ENCODE assay signal across 21 cellular contexts in the genomic region with DNA sequence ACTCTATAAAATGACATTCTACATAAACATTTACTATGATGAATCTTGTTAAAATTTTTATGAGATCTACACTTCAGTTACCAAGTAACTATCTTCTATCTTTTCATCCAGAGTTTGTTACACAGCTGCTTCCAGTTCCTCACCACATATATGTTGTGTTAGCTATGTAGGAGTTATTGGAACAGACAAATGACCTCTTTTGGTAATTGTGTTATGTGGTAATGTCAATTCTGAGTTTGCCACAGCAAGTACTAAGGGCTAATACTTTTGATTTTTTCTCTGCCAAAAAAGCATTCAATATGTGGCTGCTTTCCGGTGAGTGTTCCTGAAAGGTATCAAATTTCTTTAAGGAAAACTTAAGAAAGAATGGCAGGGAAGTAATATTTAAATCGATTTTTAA.
DNase-seq lines count a peak whose midpoint lies in the region; ATAC-seq, FAIRE-seq and TF ChIP-seq lines count a peak whose summit lies in the region.
"Had no signal": no experiment of that assay in that cellular context is flagged by ENCODE, and none has a peak within 500 bp of the region (broad histone marks: within the 10 kb centered on the region; RNA-seq: fewer than 3 reads in every experiment).

No MANE protein-coding gene starts in this region.

- H3K4me3 Mint-ChIP-seq in astrocyte (ENCODE audit: unreplicated experiment), result no peak overlapping the region
- H3K4me3 Mint-ChIP-seq in naive thymus-derived CD8-positive, alpha-beta T cell, result no peak overlapping the region
- H3K4me3 Mint-ChIP-seq: CD4-positive, alpha-beta T cell had no signal

- H3K9ac ChIP-seq in PC-3 (ENCODE audit: low read length) (no peak overlapping the region), astrocyte (ENCODE audit: low read length) (no peak overlapping the region)

- H3K27me3 ChIP-seq in PC-3 (ENCODE audit: low read length) (no peaks in the 10 kb centered on the region), astrocyte (ENCODE audit: insufficient read depth, low read length) (no peaks in the 10 kb centered on the region)

- FAIRE-seq in astrocyte (lab: Jason Lieb, UNC), result no peak

- H4K20me1 ChIP-seq in PC-3 (ENCODE audit: low read length) (no peaks in the 10 kb centered on the region), astrocyte (ENCODE audit: insufficient read depth, low read length) (no peaks in the 10 kb centered on the region)

- H3K36me3 ChIP-seq in PC-3 (ENCODE audit: low read depth, low read length) (no peaks in the 10 kb centered on the region), astrocyte (ENCODE audit: insufficient read depth, low read length) (no peaks in the 10 kb centered on the region)
- H3K36me3 ChIP-seq: HAP-1 had no signal

- H3K27me3 Mint-ChIP-seq in astrocyte (ENCODE audit: low read depth, unreplicated experiment), result no peaks in the 10 kb centered on the region
- H3K27me3 Mint-ChIP-seq in naive thymus-derived CD8-positive, alpha-beta T cell, result no peaks in the 10 kb centered on the region
- H3K27me3 Mint-ChIP-seq: CD4-positive, alpha-beta T cell had no signal

- H2AFZ ChIP-seq in PC-3 (ENCODE audit: low read length) (no peak overlapping the region), astrocyte (ENCODE audit: low read depth, low read length) (peak overlapping the region; percentile 49)
- H2AFZ ChIP-seq: PC-9 had no signal

- no peak overlapping the region for H3K4me2 ChIP-seq in PC-3 (ENCODE audit: low read length)
- peak overlapping the region; percentile 10 for H3K4me2 ChIP-seq in astrocyte (ENCODE audit: low read length)
- H3K4me2 ChIP-seq: PC-9 had no signal

- TF ChIP-seq CTCF in AG10803 (conservative IDR thresholded peaks at IDR 0.05; ENCODE audit: low read length) (no peak), PC-3 (conservative IDR thresholded peaks at IDR 0.05; ENCODE audit: low read depth, low read length) (no peak), astrocyte (IDR thresholded peaks at IDR 0.05; ENCODE audit: insufficient read depth, low read depth, low read length) (no peak), fibroblast of mammary gland (conservative IDR thresholded peaks at IDR 0.05; ENCODE audit: control insufficient read depth, insufficient read depth, low read depth, low read length) (no peak)

- no TSS peak for BruUV-seq in PC-3 (replicated peaks; lab: Mats Ljungman, UMichigan)

- H3K79me2 ChIP-seq in PC-3 (ENCODE audit: low read length), result no peaks in the 10 kb centered on the region
- no peaks in the 10 kb centered on the region for H3K79me2 ChIP-seq in astrocyte (ENCODE audit: insufficient read depth, low read length)

- POLR2A ChIA-PET in PC-3 (lab: Charles Lee; ENCODE audit: unreplicated experiment), result interaction anchor here (0.6 kb wide), 1 partner anchor 35 kb away, joined by 4 read pairs; no protein-coding TSS in a partner anchor
- POLR2A ChIA-PET in naive thymus-derived CD8-positive, alpha-beta T cell (lab: Charles Lee), result no interaction called here

- H3K4me3 ChIP-seq in AG10803 (ENCODE audit: low read length) (no peak overlapping the region), PC-3 (ENCODE audit: low read length) (no peak overlapping the region), astrocyte (ENCODE audit: insufficient read depth, low read depth, low read length) (no peak overlapping the region), fibroblast of mammary gland (ENCODE audit: control insufficient read depth, low read depth, low read length) (no peak overlapping the region)
- H3K4me3 ChIP-seq: HAP-1, PC-9 had no signal

- H3K9me3 Mint-ChIP-seq in astrocyte (ENCODE audit: unreplicated experiment), result no peaks in the 10 kb centered on the region
- peaks cover 0 to 9% (median 5%) of the 10 kb centered on the region in 9 donors for H3K9me3 Mint-ChIP-seq in naive thymus-derived CD8-positive, alpha-beta T cell

- no peaks in the 10 kb centered on the region for H3K9me3 ChIP-seq in PC-3 (ENCODE audit: low read length)
- H3K9me3 ChIP-seq in astrocyte (ENCODE audit: insufficient read depth, low read depth, low read length), result no peaks in the 10 kb centered on the region
- H3K9me3 ChIP-seq: HAP-1 had no signal

- DNase-seq in AG10803 (ENCODE audit: low read depth) (peak; percentile 14), PC-3 (peak; percentile 25), astrocyte (ENCODE audit: low read depth) (peak; percentile 39), fibroblast of mammary gland (ENCODE audit: low read depth) (peak; percentile 20), LoVo (ENCODE audit: low spot score) (no peak), caudate nucleus (lab: John Stamatoyannopoulos, UW) (no peak)
- DNase-seq in naive thymus-derived CD8-positive, alpha-beta T cell, result no peak
- DNase-seq: CD4-positive, alpha-beta T cell; DMS153; GDM1; Kasumi-1; NCI-H1105 treated with DMSO at 0.1 percent for 48 hours; NCI-H1694; NCI-H2107; NCI-H226; NCI-H524; PC-9; SIG-M5 had no signal

- H3K9me2 ChIP-seq in PC-3 (replicated peaks; ENCODE audit: low read length), result no peaks in the 10 kb centered on the region

- H3K4me1 Mint-ChIP-seq in astrocyte (ENCODE audit: low read depth, unreplicated experiment), result peaks cover 24% of the 10 kb centered on the region
- no peaks in the 10 kb centered on the region for H3K4me1 Mint-ChIP-seq in naive thymus-derived CD8-positive, alpha-beta T cell

- ATAC-seq in PC-3 (peak; percentile 80), HG02759 (IDR thresholded peaks at IDR 0.05; ENCODE audit: unreplicated experiment) (no peak)
- ATAC-seq in naive thymus-derived CD8-positive, alpha-beta T cell, result no peak

- CTCF ChIA-PET in PC-3 (lab: Charles Lee), result interaction anchor here (0.7 kb wide), 1 partner anchor 25 kb away, joined by 3 read pairs; no protein-coding TSS in a partner anchor

- H3K4me1 ChIP-seq in PC-3 (ENCODE audit: insufficient read depth, low read length) (peaks cover 4% of the 10 kb centered on the region; the same call in 1 of the 2 replicates), astrocyte (ENCODE audit: insufficient read depth, low read length) (no peaks in the 10 kb centered on the region)

- no peaks in the 10 kb centered on the region for H3K36me3 Mint-ChIP-seq in astrocyte (ENCODE audit: low read depth, unreplicated experiment)
- no peaks in the 10 kb centered on the region for H3K36me3 Mint-ChIP-seq in naive thymus-derived CD8-positive, alpha-beta T cell

- H3K27ac ChIP-seq in PC-3 (ENCODE audit: low read length) (0 out of 2 replicates have a peak overlapping the region, but pooled peaks have one; percentile 12), astrocyte (ENCODE audit: low read depth, low read length) (no peak overlapping the region), caudate nucleus (ENCODE audit: low read depth, low read length) (no peak overlapping the region)
- H3K27ac ChIP-seq: PC-9, RWPE1 had no signal

- no peaks in the 10 kb centered on the region for H3F3A ChIP-seq in PC-3 (ENCODE audit: low read length, unreplicated experiment)

- intact Hi-C loops in PC-3 (cut with micrococcal nuclease), result loop anchor here (1.0 kb wide), 1 partner anchor 63 kb away; no protein-coding TSS in a partner anchor

- H3K27ac Mint-ChIP-seq in astrocyte (ENCODE audit: unreplicated experiment), result peak overlapping the region; percentile 15
- no peak overlapping the region for H3K27ac Mint-ChIP-seq in naive thymus-derived CD8-positive, alpha-beta T cell
- H3K27ac Mint-ChIP-seq: CD4-positive, alpha-beta T cell had no signal

Comparison
In these comparisons a context has a peak if more than half of its experiments do, and no peak if none do; other contexts are left out.
1. DNase-seq: peak in AG10803 (single experiment), PC-3 (single experiment), astrocyte (single experiment) and fibroblast of mammary gland (single experiment); none in naive thymus-derived CD8-positive, alpha-beta T cell (0 of 10), LoVo (single experiment) and caudate nucleus (0 of 61).